14 cellular contexts compared by ENCODE assay signal in genomic region chr16:74623846-74624245, GRCh38. TPM values are rescaled to one million over a fixed set of nuclear protein-coding genes. Genes with fewer than 3 reads are reported as not detected.
DNase-seq lines count a peak whose midpoint lies in the region; ATAC-seq and TF ChIP-seq lines count a peak whose summit lies in the region.
"Had no signal": no experiment of that assay in that cellular context is flagged by ENCODE, and none has a peak within 500 bp of the region (broad histone marks: within the 10 kb centered on the region; RNA-seq: fewer than 3 reads in every experiment).

No MANE protein-coding gene starts in this region.

- TF ChIP-seq CTCF in OCI-LY3 (IDR thresholded peaks at IDR 0.05; ENCODE audit: low read depth, low read length) (no peak), thyroid gland (IDR thresholded peaks at IDR 0.05) (no peak)

- intact Hi-C loops in thyroid gland (cut with DNase I) = loop anchor here (10.0 kb wide), 1 partner anchor 149 kb away; no protein-coding TSS in a partner anchor

- H3K36me3 ChIP-seq in OCI-LY3 (replicated peaks; ENCODE audit: low read depth, low read length) = peaks cover 62% of the 10 kb centered on the region
- peaks cover 12 to 42% of the 10 kb centered on the region in 2 donors for H3K36me3 ChIP-seq in thyroid gland

- H2AFZ ChIP-seq in OCI-LY3 (ENCODE audit: low read depth, low read length) = no peak overlapping the region

- ATAC-seq in GM18502 (IDR thresholded peaks at IDR 0.05; ENCODE audit: poor library complexity, unreplicated experiment) (no peak), HG02678 (IDR thresholded peaks at IDR 0.05; ENCODE audit: unreplicated experiment) (no peak)

- 0 out of 2 replicates have a peak, but pooled peaks cover 3% of the 10 kb centered on the region for H4K20me1 ChIP-seq in OCI-LY3 (ENCODE audit: insufficient read depth, low read length)

- no peak overlapping the region for H3K9ac ChIP-seq in OCI-LY3 (ENCODE audit: low read length)
- H3K9ac ChIP-seq: BLaER1 had no signal

- H3K4me1 ChIP-seq in OCI-LY3 (ENCODE audit: low read length) = peaks cover 33% of the 10 kb centered on the region
- H3K4me1 ChIP-seq in thyroid gland = peaks cover 3 to 28% of the 10 kb centered on the region in 2 donors
- H3K4me1 ChIP-seq: BLaER1 had no signal

- H3K4me3 ChIP-seq in OCI-LY3 (ENCODE audit: low read length) (no peak overlapping the region), thyroid gland (replicated peaks in 1 of 3) (no peak overlapping the region)
- H3K4me3 ChIP-seq: BLaER1, GM12878 had no signal

- H3K9me3 ChIP-seq in OCI-LY3 (ENCODE audit: insufficient read depth, low read length) = no peaks in the 10 kb centered on the region
- no peaks in the 10 kb centered on the region for H3K9me3 ChIP-seq in thyroid gland
- H3K9me3 ChIP-seq: BLaER1 had no signal

- H3K27me3 ChIP-seq in OCI-LY3 (ENCODE audit: low read depth, low read length) = no peaks in the 10 kb centered on the region
- no peaks in the 10 kb centered on the region for H3K27me3 ChIP-seq in thyroid gland
- H3K27me3 ChIP-seq: BLaER1 had no signal

- DNase-seq in activated CD8-positive, alpha-beta memory T cell treated with anti-CD3 and anti-CD28 coated beads, Interleukin-2, amount 50 U/mL, for 48 hours = peak; percentile 43
- no peak for DNase-seq in activated CD8-positive, alpha-beta memory T cell treated with anti-CD3 and anti-CD28 coated beads, Interleukin-2, amount 50 U/mL, for 4 hours
- peak; percentile 10 for DNase-seq in kidney glomerular epithelial cell (lab: John Stamatoyannopoulos, UW)
- DNase-seq in thyroid gland = peak; percentile 51
- DNase-seq: Calu3, GF-D8, GOT3, KG1, NCI-H748 treated with DMSO at 0.1 percent for 48 hours had no signal

- peaks cover 32% of the 10 kb centered on the region for H3K79me2 ChIP-seq in OCI-LY3 (ENCODE audit: low read length)

- no peak for TF ChIP-seq POLR2A in thyroid gland (IDR thresholded peaks at IDR 0.05)

- H3K4me2 ChIP-seq in OCI-LY3 (ENCODE audit: low read length) = no peak overlapping the region
- H3K4me2 ChIP-seq: BLaER1 had no signal

- 0 out of 2 replicates have a peak overlapping the region, but pooled peaks have one; percentile 1 for H3K27ac ChIP-seq in OCI-LY3 (ENCODE audit: low read length)
- H3K27ac ChIP-seq in thyroid gland = no peak overlapping the region
- H3K27ac ChIP-seq: BLaER1 had no signal

- WGBS in thyroid gland, 2 donors = 42 to 44% methylated on average over 6 of the region's 6 CpGs

RNA-seq across cellular contexts. Expression of gene GLG1, which starts 16.9 kb away (rescaled TPM):
- total RNA-seq in thyroid gland = 100 to 1,000 TPM; 127 to 182 (median 151) TPM

RNA-seq across cellular contexts. Expression of gene RFWD3, which starts 42.8 kb away (rescaled TPM):
- 10 to 100 TPM; 14.6 to 32.9 (median 25.1) TPM for total RNA-seq in thyroid gland
